Comparison of ENCODE assay signal across 1 cellular context in the genomic region with DNA sequence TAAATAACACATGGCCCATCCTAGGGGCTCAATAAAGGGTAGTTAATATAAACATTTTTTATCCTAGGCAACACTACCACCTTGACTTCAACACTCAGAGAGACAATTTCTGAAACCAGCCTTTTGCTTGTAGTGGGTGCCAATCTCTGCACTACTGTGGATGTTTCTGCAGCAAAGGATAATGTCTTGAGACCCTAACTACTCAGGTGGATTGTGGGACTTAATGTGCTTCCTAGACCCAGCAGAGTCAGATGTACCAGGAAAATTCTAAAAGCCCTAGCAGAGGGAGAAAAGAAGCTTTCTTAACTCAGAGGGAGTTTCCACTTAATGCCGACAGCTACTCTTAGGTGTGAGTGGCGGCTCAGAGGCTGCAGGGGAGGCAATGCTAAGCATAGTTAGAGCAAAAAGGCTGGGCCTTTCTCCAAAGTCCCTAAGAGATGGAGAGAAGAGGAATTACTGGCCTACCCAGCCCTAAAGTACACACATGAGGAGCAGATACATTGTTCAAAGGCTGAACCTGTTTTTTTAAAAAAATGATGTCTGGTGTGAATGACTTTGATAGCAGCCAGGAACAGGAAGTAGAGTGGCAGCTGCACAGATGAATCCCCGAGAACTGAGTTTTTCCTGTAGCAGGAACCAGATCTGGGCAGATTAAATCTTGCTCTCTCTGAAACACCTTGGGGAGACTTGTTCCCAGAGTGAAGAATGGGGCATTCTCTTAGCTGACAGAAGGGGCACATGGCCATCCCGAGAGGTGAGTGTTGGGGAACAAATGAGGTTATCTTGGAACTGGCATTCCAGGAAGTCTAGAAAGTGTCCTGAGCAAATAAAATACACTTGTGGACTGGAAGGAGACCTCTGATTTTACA.
TF ChIP-seq lines count a peak whose summit lies in the region.

No MANE protein-coding gene starts in this region.

TF ChIP-seq in IMR-90, 13 proteins besides CTCF, POLR2A, EP300 and RAD21 (continued from another document):
- TF ChIP-seq, protein P1, sequence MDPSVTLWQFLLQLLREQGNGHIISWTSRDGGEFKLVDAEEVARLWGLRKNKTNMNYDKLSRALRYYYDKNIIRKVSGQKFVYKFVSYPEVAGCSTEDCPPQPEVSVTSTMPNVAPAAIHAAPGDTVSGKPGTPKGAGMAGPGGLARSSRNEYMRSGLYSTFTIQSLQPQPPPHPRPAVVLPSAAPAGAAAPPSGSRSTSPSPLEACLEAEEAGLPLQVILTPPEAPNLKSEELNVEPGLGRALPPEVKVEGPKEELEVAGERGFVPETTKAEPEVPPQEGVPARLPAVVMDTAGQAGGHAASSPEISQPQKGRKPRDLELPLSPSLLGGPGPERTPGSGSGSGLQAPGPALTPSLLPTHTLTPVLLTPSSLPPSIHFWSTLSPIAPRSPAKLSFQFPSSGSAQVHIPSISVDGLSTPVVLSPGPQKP (IDR thresholded peaks at IDR 0.05; ENCODE audit: borderline replicate concordance, low read depth, low read length): no peak
TF ChIP-seq in IMR-90: peak in this region for 0.
